11 cellular contexts compared by ENCODE assay signal in genomic region chr1:234515411-234515810, GRCh38. TPM values are rescaled to one million over a fixed set of nuclear protein-coding genes. Genes with fewer than 3 reads are reported as not detected.
DNase-seq lines count a peak whose midpoint lies in the region; ATAC-seq and TF ChIP-seq lines count a peak whose summit lies in the region.
"Had no signal": no experiment of that assay in that cellular context is flagged by ENCODE, and none has a peak within 500 bp of the region (broad histone marks: within the 10 kb centered on the region; RNA-seq: fewer than 3 reads in every experiment).

No MANE protein-coding gene starts in this region.

- no peaks in the 10 kb centered on the region for H4K20me1 ChIP-seq in HCT116 (ENCODE audit: insufficient read depth)

- no peaks in the 10 kb centered on the region for H3K27me3 Mint-ChIP-seq in activated T-helper 1 cell treated with anti-CD3 and anti-CD28 coated beads, Interleukin-12 subunit alpha, Interleukin-12 subunit beta, Interleukin-2, Interleukin-4 antibody, amounts not matched to agents 30 ng/mL and 10 ng/mL and 1 ng/mL, durations not matched to agents 14 hours and 24 hours and 36 hours (ENCODE audit: insufficient read depth)

- no peak overlapping the region for H3K27ac Mint-ChIP-seq in activated T-helper 1 cell treated with anti-CD3 and anti-CD28 coated beads, Interleukin-12 subunit alpha, Interleukin-12 subunit beta, Interleukin-2, Interleukin-4 antibody, amounts not matched to agents 30 ng/mL and 10 ng/mL and 1 ng/mL, durations not matched to agents 14 hours and 24 hours and 36 hours

- peak overlapping the region; percentile 77 for H2AFZ ChIP-seq in HCT116 (ENCODE audit: low read depth, low read length, poor library complexity, severe bottlenecking)

- H3K4me2 ChIP-seq in HCT116 (ENCODE audit: low read length) (peak overlapping the region; percentile 55), skeletal muscle satellite cell (ENCODE audit: low read length) (peak overlapping the region; percentile 44)

- CTCF ChIA-PET in HCT116 (lab: Charles Lee), result interaction anchor here (1.7 kb wide), 1 partner anchor 568 kb away, joined by 4 read pairs; no protein-coding TSS in a partner anchor

- H3K4me3 Mint-ChIP-seq in activated T-helper 1 cell treated with anti-CD3 and anti-CD28 coated beads, Interleukin-12 subunit alpha, Interleukin-12 subunit beta, Interleukin-2, Interleukin-4 antibody, amounts not matched to agents 30 ng/mL and 10 ng/mL and 1 ng/mL, durations not matched to agents 14 hours and 24 hours and 36 hours, result no peak overlapping the region

- BruUV-seq in HCT116 (replicated peaks; lab: Mats Ljungman, UMichigan), result no TSS peak

- POLR2A ChIA-PET in HCT116 (lab: Charles Lee), result no interaction called here

- no peak for TF ChIP-seq POLR2A in HCT116 (IDR thresholded peaks at IDR 0.05; ENCODE audit: borderline replicate concordance, extremely low read depth, insufficient read depth, insufficient read length)

- intact Hi-C loops in HCT116 (cut with micrococcal nuclease), result no loop called here
- intact Hi-C loops in activated T-helper 1 cell treated with anti-CD3 and anti-CD28 coated beads, Interleukin-12 subunit alpha, Interleukin-12 subunit beta, Interleukin-2, Interleukin-4 antibody, amounts not matched to agents 30 ng/mL and 10 ng/mL and 1 ng/mL, durations not matched to agents 14 hours and 24 hours and 36 hours (cut with micrococcal nuclease), result no loop called here

- no peak overlapping the region for H3K9ac ChIP-seq in HCT116 (ENCODE audit: low read length)
- H3K9ac ChIP-seq in skeletal muscle satellite cell (ENCODE audit: low read depth, low read length), result peak overlapping the region; percentile 18

- no peak overlapping the region for H3K27ac ChIP-seq in HCT116 (ENCODE audit: low read depth, low read length)
- H3K27ac ChIP-seq: neutrophil had no signal

- no peaks in the 10 kb centered on the region for H3K79me2 ChIP-seq in HCT116 (ENCODE audit: insufficient read depth, low read length)

- no peaks in the 10 kb centered on the region for H3K27me3 ChIP-seq in HCT116 (ENCODE audit: insufficient read depth, low read length)
- H3K27me3 ChIP-seq in skeletal muscle satellite cell (ENCODE audit: control insufficient read depth, insufficient read depth, low read length), result no peaks in the 10 kb centered on the region
- H3K27me3 ChIP-seq: neutrophil had no signal

- RAD21 ChIA-PET in HCT116 (lab: Charles Lee; ENCODE audit: low non-redundant PET in 1 of 2, low total read pairs in 2 of 2, uncharacterized antibody in 2 of 2, unreplicated experiment in 2 of 2), result no interaction called here

- H3K4me3 ChIP-seq in HCT116 (replicated peaks in 1 of 2; ENCODE audit: low read depth in 1 of 2, low read length in 2 of 2), result no peak overlapping the region
- no peak overlapping the region for H3K4me3 ChIP-seq in fibroblast of villous mesenchyme (ENCODE audit: low read depth, low read length)
- H3K4me3 ChIP-seq in skeletal muscle satellite cell (ENCODE audit: low read length), result no peak overlapping the region

- H3K36me3 ChIP-seq in HCT116 (ENCODE audit: control insufficient read depth in 1 of 2, insufficient read depth in 2 of 2, low read length in 2 of 2), result no peaks in the 10 kb centered on the region
- H3K36me3 ChIP-seq in skeletal muscle satellite cell (ENCODE audit: insufficient read depth, low read length), result no peaks in the 10 kb centered on the region
- H3K36me3 ChIP-seq: neutrophil had no signal

- H3K4me1 Mint-ChIP-seq in activated T-helper 1 cell treated with anti-CD3 and anti-CD28 coated beads, Interleukin-12 subunit alpha, Interleukin-12 subunit beta, Interleukin-2, Interleukin-4 antibody, amounts not matched to agents 30 ng/mL and 10 ng/mL and 1 ng/mL, durations not matched to agents 14 hours and 24 hours and 36 hours (ENCODE audit: low read depth), result peaks cover 25% of the 10 kb centered on the region

- H3K4me1 ChIP-seq in HCT116 (ENCODE audit: control insufficient read depth in 1 of 2, insufficient read depth in 2 of 2, low read length in 2 of 2), result peaks cover 0 to 12% of the 10 kb centered on the region in 2 experiments; a peak in 2 of 4 replicates
- H3K4me1 ChIP-seq in skeletal muscle satellite cell (ENCODE audit: control insufficient read depth, insufficient read depth, low read length), result peaks cover 15% of the 10 kb centered on the region

- no peak for TF ChIP-seq RAD21 in HCT116 (IDR thresholded peaks at IDR 0.05; ENCODE audit: low read depth)

- H3K9me2 ChIP-seq in HCT116 (ENCODE audit: insufficient read depth), result no peaks in the 10 kb centered on the region

- ATAC-seq in HCT116, result peak; percentile 63
- ATAC-seq in GM21529 (IDR thresholded peaks at IDR 0.05; ENCODE audit: unreplicated experiment), result no peak

- H3K9me3 Mint-ChIP-seq in activated T-helper 1 cell treated with anti-CD3 and anti-CD28 coated beads, Interleukin-12 subunit alpha, Interleukin-12 subunit beta, Interleukin-2, Interleukin-4 antibody, amounts not matched to agents 30 ng/mL and 10 ng/mL and 1 ng/mL, durations not matched to agents 14 hours and 24 hours and 36 hours, result no peaks in the 10 kb centered on the region

- DNase-seq in HCT116 (ENCODE audit: low read depth, low spot score), result no peak
- peak; percentile 38 for DNase-seq in SW480 (ENCODE audit: low spot score)
- DNase-seq in fibroblast of villous mesenchyme (ENCODE audit: low read depth), result peak; percentile 56
- DNase-seq in activated T-helper 1 cell treated with anti-CD3 and anti-CD28 coated beads, Interleukin-12 subunit alpha, Interleukin-12 subunit beta, Interleukin-2, Interleukin-4 antibody, amounts not matched to agents 30 ng/mL and 10 ng/mL and 1 ng/mL, durations not matched to agents 14 hours and 24 hours and 36 hours (ENCODE audit: low spot score), result no peak
- DNase-seq in activated naive CD4-positive, alpha-beta T cell treated with Interleukin-2 at 50 U/mL for 16 hours, result no peak
- no peak for DNase-seq in HUDEP-2 (lab: John Stamatoyannopoulos, UW; ENCODE audit: unreplicated experiment in 76 of 76)
- DNase-seq: activated CD8-positive, alpha-beta memory T cell treated with anti-CD3 and anti-CD28 coated beads, Interleukin-2, amount 50 U/mL, for 48 hours; stimulated activated CD8-positive, alpha-beta memory T cell treated with anti-CD3 and anti-CD28 coated beads, Interleukin-4, amount 100 ng/mL, for 48 hours had no signal

- H3K36me3 Mint-ChIP-seq in activated T-helper 1 cell treated with anti-CD3 and anti-CD28 coated beads, Interleukin-12 subunit alpha, Interleukin-12 subunit beta, Interleukin-2, Interleukin-4 antibody, amounts not matched to agents 30 ng/mL and 10 ng/mL and 1 ng/mL, durations not matched to agents 14 hours and 24 hours and 36 hours (ENCODE audit: low read depth), result no peaks in the 10 kb centered on the region

- TF ChIP-seq CTCF in HCT116 (IDR thresholded peaks at IDR 0.05 in 2 of 3, conservative IDR thresholded peaks at IDR 0.05 in 1 of 3; ENCODE audit: borderline replicate concordance in 1 of 3, insufficient read depth in 1 of 3, low read depth in 2 of 3, low read length in 2 of 3) (no peak), fibroblast of villous mesenchyme (IDR thresholded peaks at IDR 0.05; ENCODE audit: insufficient read depth, low read depth, low read length) (no peak)

- no peaks in the 10 kb centered on the region for H3K9me3 ChIP-seq in HCT116 (ENCODE audit: control insufficient read depth in 1 of 2, insufficient read depth in 1 of 2, low read depth in 1 of 2, low read length in 2 of 2)
- no peaks in the 10 kb centered on the region for H3K9me3 ChIP-seq in skeletal muscle satellite cell (replicated peaks; ENCODE audit: low read length)
- H3K9me3 ChIP-seq: neutrophil had no signal

TF ChIP-seq in HCT116, 20 proteins besides CTCF, POLR2A, EP300 and RAD21:
- TF ChIP-seq SRF (IDR thresholded peaks at IDR 0.05; ENCODE audit: low read depth) (no peak), JUND (IDR thresholded peaks at IDR 0.05) (peak; percentile 28; the same call in 1 of the 2 replicates), FOSL1 (IDR thresholded peaks at IDR 0.05; ENCODE audit: low read depth) (peak; percentile 29; the same call in 1 of the 2 replicates), CBX3 (IDR thresholded peaks at IDR 0.05; ENCODE audit: low read depth) (peak; percentile 45; the same call in 1 of the 2 replicates)

RNA-seq across cellular contexts. Expression of gene TARBP1, which starts 36.4 kb away (rescaled TPM):
- total RNA-seq in HCT116 (2021; ENCODE audit: unreplicated experiment), result 17.2 TPM
- 8.8 and 9.6 TPM in 2 replicates for polyA plus RNA-seq in HCT116 (2012)
- 17.7 and 20.3 TPM in 2 replicates for total RNA-seq in fibroblast of villous mesenchyme
- total RNA-seq in skeletal muscle satellite cell (2012; rRNA removed), result 13.8 and 18.3 TPM in 2 replicates
- total RNA-seq in activated T-helper 1 cell treated with anti-CD3 and anti-CD28 coated beads, Interleukin-12 subunit alpha, Interleukin-12 subunit beta, Interleukin-2, Interleukin-4 antibody, amounts not matched to agents 30 ng/mL and 10 ng/mL and 1 ng/mL, durations not matched to agents 14 hours and 24 hours and 36 hours, result 71.7 and 78.9 TPM in 2 replicates

Comparison
In these comparisons a context has a peak if more than half of its experiments do, and no peak if none do; other contexts are left out.
1. DNase-seq: peak in SW480 (single experiment) and fibroblast of villous mesenchyme (single experiment); none in HCT116 (single experiment), activated T-helper 1 cell treated with anti-CD3 and anti-CD28 coated beads, Interleukin-12 subunit alpha, Interleukin-12 subunit beta, Interleukin-2, Interleukin-4 antibody, amounts not matched to agents 30 ng/mL and 10 ng/mL and 1 ng/mL, durations not matched to agents 14 hours and 24 hours and 36 hours (single experiment), activated naive CD4-positive, alpha-beta T cell treated with Interleukin-2 at 50 U/mL for 16 hours (single experiment) and HUDEP-2 (0 of 76).